In the genomic region with DNA sequence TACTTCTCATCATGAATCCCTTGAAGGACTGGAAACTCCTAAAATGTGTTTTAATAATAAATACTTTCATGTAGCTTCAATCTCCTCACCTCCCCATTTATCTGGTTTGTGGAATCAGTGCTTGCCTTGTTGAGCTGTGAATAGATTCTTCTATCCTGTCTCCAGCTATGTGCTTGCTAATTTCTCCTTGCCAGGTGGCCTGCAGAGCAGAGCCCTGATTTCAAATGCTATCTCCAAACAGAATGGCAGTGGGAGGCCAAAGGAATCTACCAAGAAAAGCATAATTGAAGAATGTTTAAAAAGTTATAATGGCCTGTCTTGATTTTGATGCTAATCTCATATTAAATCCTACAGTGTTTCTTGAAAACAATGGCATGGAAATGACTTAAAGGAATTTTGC, we compare ENCODE assay signal across 34 cellular contexts.
"Had no signal": no experiment of that assay in that cellular context is flagged by ENCODE, and none has a peak within 500 bp of the region (broad histone marks: within the 10 kb centered on the region; RNA-seq: fewer than 3 reads in every experiment).

No MANE protein-coding gene starts in this region.

- H3K27me3 ChIP-seq: adrenal gland, body of pancreas, esophagus squamous epithelium, gastroesophageal sphincter had no signal

- ATAC-seq: activated CD4-positive, alpha-beta T cell treated with anti-CD3 and anti-CD28 coated beads for 36 hours; activated CD8-positive, alpha-beta memory T cell treated with anti-CD3 and anti-CD28 coated beads, Interleukin-2, amount 10 ng/mL, durations not matched to agents 7 days and 5 days; activated CD8-positive, alpha-beta T cell treated with anti-CD3 and anti-CD28 coated beads, Interleukin-2, amount 10 ng/mL, durations not matched to agents 7 days and 5 days; activated naive CD8-positive, alpha-beta T cell treated with anti-CD3 and anti-CD28 coated beads, Interleukin-2, amount 50 U/mL, for 24 hours; body of pancreas; effector memory CD8-positive, alpha-beta T cell; gastroesophageal sphincter; T-helper 17 cell had no signal

- H3K4me3 ChIP-seq: adrenal gland, body of pancreas, esophagus squamous epithelium, gastroesophageal sphincter had no signal

- H3K27ac Mint-ChIP-seq: activated CD4-positive, alpha-beta memory T cell treated with anti-CD3 and anti-CD28 coated beads for 36 hours; activated CD4-positive, alpha-beta T cell treated with anti-CD3 and anti-CD28 coated beads for 36 hours; activated CD4-positive, alpha-beta T cell treated with anti-CD3 and anti-CD28 coated beads, Interleukin-2, amount 10 ng/mL, durations not matched to agents 24 days and 14 days; activated CD8-positive, alpha-beta memory T cell treated with anti-CD3 and anti-CD28 coated beads, Interleukin-2, amount 10 ng/mL, durations not matched to agents 7 days and 5 days; activated CD8-positive, alpha-beta T cell treated with anti-CD3 and anti-CD28 coated beads, Interleukin-2, amount 10 ng/mL, durations not matched to agents 7 days and 5 days; activated naive CD4-positive, alpha-beta T cell treated with anti-CD3 and anti-CD28 coated beads for 36 hours; activated naive CD4-positive, alpha-beta T cell treated with anti-CD3 and anti-CD28 coated beads, Interleukin-2, amount 50 U/mL, for 24 hours; activated naive CD8-positive, alpha-beta T cell treated with anti-CD3 and anti-CD28 coated beads for 36 hours; activated naive CD8-positive, alpha-beta T cell treated with anti-CD3 and anti-CD28 coated beads, Interleukin-2, amount 50 U/mL, for 24 hours; activated T-helper 1 cell treated with anti-CD3 and anti-CD28 coated beads, Interleukin-12 subunit alpha, Interleukin-12 subunit beta, Interleukin-2, Interleukin-4 antibody, amounts not matched to agents 30 ng/mL and 10 ng/mL and 1 ng/mL, durations not matched to agents 14 hours and 24 hours and 36 hours; activated T-helper 2 cell treated with anti-CD3 and anti-CD28 coated beads, Interferon-gamma antibody, Interleukin-2, Interleukin-4, amounts not matched to agents 10 μg/mL and 5 μg/mL and 100 μg/mL, durations not matched to agents 14 hours and 24 hours and 36 hours; effector memory CD8-positive, alpha-beta T cell; T-helper 17 cell; T-helper 2 cell treated with Interferon-gamma antibody and Interleukin-4, amounts not matched to agents 5 μg/mL and 100 μg/mL, for 36 hours had no signal

- H3K27me3 Mint-ChIP-seq: activated CD4-positive, alpha-beta memory T cell treated with anti-CD3 and anti-CD28 coated beads for 36 hours; activated CD4-positive, alpha-beta T cell treated with anti-CD3 and anti-CD28 coated beads for 36 hours; activated CD4-positive, alpha-beta T cell treated with anti-CD3 and anti-CD28 coated beads, Interleukin-2, amount 10 ng/mL, durations not matched to agents 24 days and 14 days; activated CD8-positive, alpha-beta memory T cell treated with anti-CD3 and anti-CD28 coated beads, Interleukin-2, amount 10 ng/mL, durations not matched to agents 7 days and 5 days; activated naive CD4-positive, alpha-beta T cell treated with anti-CD3 and anti-CD28 coated beads, Interleukin-2, amount 50 U/mL, for 24 hours; activated naive CD8-positive, alpha-beta T cell treated with anti-CD3 and anti-CD28 coated beads for 36 hours; activated naive CD8-positive, alpha-beta T cell treated with anti-CD3 and anti-CD28 coated beads, Interleukin-2, amount 50 U/mL, for 24 hours; effector memory CD8-positive, alpha-beta T cell; T-helper 17 cell had no signal

- H3K4me1 ChIP-seq: adrenal gland, body of pancreas, esophagus squamous epithelium, gastroesophageal sphincter had no signal

- H3K36me3 Mint-ChIP-seq: activated CD4-positive, alpha-beta memory T cell treated with anti-CD3 and anti-CD28 coated beads for 36 hours; activated CD8-positive, alpha-beta memory T cell treated with anti-CD3 and anti-CD28 coated beads, Interleukin-2, amount 10 ng/mL, durations not matched to agents 7 days and 5 days; activated naive CD4-positive, alpha-beta T cell treated with anti-CD3 and anti-CD28 coated beads, Interleukin-2, amount 50 U/mL, for 24 hours; activated naive CD8-positive, alpha-beta T cell treated with anti-CD3 and anti-CD28 coated beads for 36 hours had no signal

- DNase-seq: activated CD4-positive, alpha-beta memory T cell treated with anti-CD3 and anti-CD28 coated beads for 36 hours; activated CD4-positive, alpha-beta T cell treated with anti-CD3 and anti-CD28 coated beads for 36 hours; activated CD4-positive, alpha-beta T cell treated with anti-CD3 and anti-CD28 coated beads, Interleukin-2, amount 10 ng/mL, durations not matched to agents 24 days and 14 days; activated CD4-positive, CD25-positive, alpha-beta regulatory T cell; activated CD4-positive, CD25-positive, alpha-beta regulatory T cell treated with anti-CD3 and anti-CD28 coated beads, Interleukin-2, amount 50 U/mL, for 72 hours; activated CD8-positive, alpha-beta memory T cell treated with anti-CD3 and anti-CD28 coated beads, Interleukin-2, amount 10 ng/mL, durations not matched to agents 7 days and 5 days; activated CD8-positive, alpha-beta memory T cell treated with anti-CD3 and anti-CD28 coated beads, Interleukin-2, amount 50 U/mL, for 4 hours; activated CD8-positive, alpha-beta T cell treated with anti-CD3 and anti-CD28 coated beads, Interleukin-2, amount 10 ng/mL, durations not matched to agents 7 days and 5 days; activated effector memory CD4-positive, alpha-beta T cell treated with anti-CD3 and anti-CD28 coated beads, Interleukin-2, amount 50 U/mL, for 16 hours; activated naive CD4-positive, alpha-beta T cell treated with anti-CD3 and anti-CD28 coated beads for 36 hours; activated naive CD8-positive, alpha-beta T cell treated with anti-CD3 and anti-CD28 coated beads for 36 hours; activated naive CD8-positive, alpha-beta T cell treated with anti-CD3 and anti-CD28 coated beads, Interleukin-2, amount 50 U/mL, for 24 hours; activated T-cell treated with anti-CD3 and anti-CD28 coated beads, Interleukin-2, amount 50 U/mL, for 1 hour; activated T-cell treated with anti-CD3 and anti-CD28 coated beads, Interleukin-2, amount 50 U/mL, for 48 hours; adrenal gland; aorta; body of pancreas; caudate nucleus; cortex of kidney; dermis blood vessel endothelial cell; effector CD4-positive, alpha-beta T cell; effector memory CD8-positive, alpha-beta T cell; esophagus squamous epithelium; foreskin melanocyte; T-helper 1 cell; T-helper 17 cell; T1000; WERI-Rb-1 had no signal

- H3K9me3 Mint-ChIP-seq: activated CD4-positive, alpha-beta memory T cell treated with anti-CD3 and anti-CD28 coated beads for 36 hours; activated CD4-positive, alpha-beta T cell treated with anti-CD3 and anti-CD28 coated beads, Interleukin-2, amount 10 ng/mL, durations not matched to agents 24 days and 14 days; activated naive CD4-positive, alpha-beta T cell treated with anti-CD3 and anti-CD28 coated beads for 36 hours; activated naive CD4-positive, alpha-beta T cell treated with anti-CD3 and anti-CD28 coated beads, Interleukin-2, amount 50 U/mL, for 24 hours; activated naive CD8-positive, alpha-beta T cell treated with anti-CD3 and anti-CD28 coated beads for 36 hours; activated naive CD8-positive, alpha-beta T cell treated with anti-CD3 and anti-CD28 coated beads, Interleukin-2, amount 50 U/mL, for 24 hours; activated T-helper 1 cell treated with anti-CD3 and anti-CD28 coated beads, Interleukin-12 subunit alpha, Interleukin-12 subunit beta, Interleukin-2, Interleukin-4 antibody, amounts not matched to agents 30 ng/mL and 10 ng/mL and 1 ng/mL, durations not matched to agents 14 hours and 24 hours and 36 hours; activated T-helper 2 cell treated with anti-CD3 and anti-CD28 coated beads, Interferon-gamma antibody, Interleukin-2, Interleukin-4, amounts not matched to agents 10 μg/mL and 5 μg/mL and 100 μg/mL, durations not matched to agents 14 hours and 24 hours and 36 hours; effector memory CD8-positive, alpha-beta T cell; T-helper 2 cell treated with Interferon-gamma antibody and Interleukin-4, amounts not matched to agents 5 μg/mL and 100 μg/mL, for 36 hours had no signal

- H3K9me3 ChIP-seq: adrenal gland, body of pancreas, esophagus squamous epithelium, gastroesophageal sphincter had no signal

- H3K4me3 Mint-ChIP-seq: activated CD4-positive, alpha-beta memory T cell treated with anti-CD3 and anti-CD28 coated beads for 36 hours; activated CD4-positive, alpha-beta T cell treated with anti-CD3 and anti-CD28 coated beads for 36 hours; activated CD4-positive, alpha-beta T cell treated with anti-CD3 and anti-CD28 coated beads, Interleukin-2, amount 10 ng/mL, durations not matched to agents 24 days and 14 days; activated CD8-positive, alpha-beta memory T cell treated with anti-CD3 and anti-CD28 coated beads, Interleukin-2, amount 10 ng/mL, durations not matched to agents 7 days and 5 days; activated CD8-positive, alpha-beta T cell treated with anti-CD3 and anti-CD28 coated beads, Interleukin-2, amount 10 ng/mL, durations not matched to agents 7 days and 5 days; activated naive CD4-positive, alpha-beta T cell treated with anti-CD3 and anti-CD28 coated beads for 36 hours; activated naive CD4-positive, alpha-beta T cell treated with anti-CD3 and anti-CD28 coated beads, Interleukin-2, amount 50 U/mL, for 24 hours; activated naive CD8-positive, alpha-beta T cell treated with anti-CD3 and anti-CD28 coated beads for 36 hours; activated naive CD8-positive, alpha-beta T cell treated with anti-CD3 and anti-CD28 coated beads, Interleukin-2, amount 50 U/mL, for 24 hours; activated T-helper 1 cell treated with anti-CD3 and anti-CD28 coated beads, Interleukin-12 subunit alpha, Interleukin-12 subunit beta, Interleukin-2, Interleukin-4 antibody, amounts not matched to agents 30 ng/mL and 10 ng/mL and 1 ng/mL, durations not matched to agents 14 hours and 24 hours and 36 hours; effector memory CD8-positive, alpha-beta T cell; T-helper 17 cell; T-helper 2 cell treated with Interferon-gamma antibody and Interleukin-4, amounts not matched to agents 5 μg/mL and 100 μg/mL, for 36 hours had no signal

- H3K36me3 ChIP-seq: adrenal gland, esophagus squamous epithelium, gastroesophageal sphincter, WERI-Rb-1 had no signal

- H3K4me1 Mint-ChIP-seq: activated CD4-positive, alpha-beta T cell treated with anti-CD3 and anti-CD28 coated beads for 36 hours; activated CD4-positive, alpha-beta T cell treated with anti-CD3 and anti-CD28 coated beads, Interleukin-2, amount 10 ng/mL, durations not matched to agents 24 days and 14 days; activated CD8-positive, alpha-beta memory T cell treated with anti-CD3 and anti-CD28 coated beads, Interleukin-2, amount 10 ng/mL, durations not matched to agents 7 days and 5 days; activated naive CD4-positive, alpha-beta T cell treated with anti-CD3 and anti-CD28 coated beads, Interleukin-2, amount 50 U/mL, for 24 hours; activated naive CD8-positive, alpha-beta T cell treated with anti-CD3 and anti-CD28 coated beads for 36 hours; activated naive CD8-positive, alpha-beta T cell treated with anti-CD3 and anti-CD28 coated beads, Interleukin-2, amount 50 U/mL, for 24 hours had no signal

- H3K27ac ChIP-seq: adrenal gland, body of pancreas, epithelial cell of prostate, esophagus squamous epithelium, gastroesophageal sphincter, WERI-Rb-1 had no signal
